In the genomic region with DNA sequence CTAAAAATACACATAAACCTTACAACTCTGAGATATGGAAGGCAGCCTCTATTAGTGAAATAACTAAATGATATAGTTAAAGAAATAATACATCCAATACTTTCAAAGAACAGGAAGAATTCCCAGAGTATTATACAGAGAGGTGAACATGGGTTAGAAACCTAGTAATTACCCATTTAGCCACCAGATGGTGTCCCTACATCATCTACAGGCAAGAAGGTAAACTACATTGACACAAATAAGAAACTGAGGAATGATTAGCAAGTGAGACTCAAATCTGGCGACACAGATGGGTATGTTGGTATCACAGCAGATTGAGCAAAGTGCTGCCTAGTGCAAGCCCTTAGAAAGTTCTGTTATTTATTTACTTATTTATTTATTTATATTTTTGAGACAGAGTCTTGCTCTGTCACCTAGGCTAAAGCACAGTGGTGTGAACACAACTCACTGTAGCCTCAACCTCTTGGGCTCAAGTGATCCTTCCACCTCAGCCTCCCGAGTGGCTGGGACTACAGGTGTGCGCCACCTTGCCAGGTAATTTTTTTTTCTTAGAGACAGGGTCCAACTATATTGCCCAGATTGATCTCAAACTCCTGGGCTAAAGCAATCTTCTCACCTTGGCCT, we compare ENCODE assay signal across 1 cellular context.
A peak's percentile ranks its signal among the peaks of the same experiment; 100 is the strongest.
TF ChIP-seq lines count a peak whose summit lies in the region.

No MANE protein-coding gene starts in this region.

TF ChIP-seq in GM12878, 131 proteins besides CTCF, POLR2A, EP300 and RAD21:
- TF ChIP-seq SMC3 (IDR thresholded peaks at IDR 0.05; ENCODE audit: borderline replicate concordance, low read length) (peak; percentile 74; the same call in 1 of the 2 replicates), GABPA (IDR thresholded peaks at IDR 0.05; ENCODE audit: low read depth) (no peak)
